ENCODE assay signal across 9 cellular contexts in genomic region chr4:128525387-128525786, GRCh38.
DNase-seq lines count a peak whose midpoint lies in the region; ATAC-seq and TF ChIP-seq lines count a peak whose summit lies in the region.
"Had no signal": no experiment of that assay in that cellular context is flagged by ENCODE, and none has a peak within 500 bp of the region (broad histone marks: within the 10 kb centered on the region; RNA-seq: fewer than 3 reads in every experiment).

No MANE protein-coding gene starts in this region.

- POLR2A ChIA-PET in Caco-2 (lab: Charles Lee) (no interaction called here), MCF 10A (lab: Yijun Ruan, JAX) (interaction anchor here (1.8 to 2.6 kb wide), 3 partner anchors 11 to 58 kb away, joined by 8 to 18 read pairs (median 10); no protein-coding TSS in a partner anchor)

- no peaks in the 10 kb centered on the region for H3K9me3 ChIP-seq in Caco-2

- no peak overlapping the region for H3K4me3 ChIP-seq in Caco-2 (ENCODE audit: low read depth, low read length)
- H3K4me3 ChIP-seq: dorsolateral prefrontal cortex had no signal

- H3K4me3 Mint-ChIP-seq in Caco-2 (ENCODE audit: unreplicated experiment) (peak overlapping the region; percentile 58), MCF 10A (ENCODE audit: unreplicated experiment) (no peak overlapping the region), mesothelial cell of epicardium (no peak overlapping the region)

- peaks cover 9% of the 10 kb centered on the region for H3K9me3 Mint-ChIP-seq in Caco-2 (ENCODE audit: unreplicated experiment)
- H3K9me3 Mint-ChIP-seq in MCF 10A (ENCODE audit: unreplicated experiment): no peaks in the 10 kb centered on the region
- H3K9me3 Mint-ChIP-seq in mesothelial cell of epicardium: no peaks in the 10 kb centered on the region

- peak; percentile 43 for ATAC-seq in HG02885 (IDR thresholded peaks at IDR 0.05; ENCODE audit: poor library complexity, unreplicated experiment)

- intact Hi-C loops in Caco-2 (cut with micrococcal nuclease; ENCODE audit: unreplicated experiment): no loop called here
- intact Hi-C loops in MCF 10A (cut with micrococcal nuclease): no loop called here

- CTCF ChIA-PET in Caco-2 (lab: Charles Lee): no interaction called here
- CTCF ChIA-PET in MCF 10A (lab: Yijun Ruan, JAX): interaction anchor here (0.6 to 1.3 kb wide), 6 partner anchors 28 to 636 kb away, joined by 3 to 6 read pairs (median 3); no protein-coding TSS in a partner anchor

- DNase-seq in Caco-2: no peak
- DNase-seq in MCF 10A (ENCODE audit: unreplicated experiment): peak; percentile 30
- DNase-seq in mesothelial cell of epicardium (ENCODE audit: low spot score in 2 of 2, unreplicated experiment in 2 of 2): no peak
- no peak for DNase-seq in NCI-H2107 (lab: John Stamatoyannopoulos, UW)
- DNase-seq in NCI-H226: no peak
- DNase-seq in NCI-H128 (lab: John Stamatoyannopoulos, UW; ENCODE audit: unreplicated experiment): no peak
- DNase-seq in stimulated activated CD4-positive, alpha-beta T cell treated with anti-CD3 and anti-CD28 coated beads, Interleukin-2, amount 100 ng/mL, for 24 hours: no peak
- DNase-seq: dorsolateral prefrontal cortex had no signal

- H3K36me3 Mint-ChIP-seq in Caco-2 (ENCODE audit: insufficient read depth, unreplicated experiment) (peaks cover 14% of the 10 kb centered on the region), MCF 10A (ENCODE audit: insufficient read depth, unreplicated experiment) (no peaks in the 10 kb centered on the region), mesothelial cell of epicardium (no peaks in the 10 kb centered on the region)

- H3K27ac Mint-ChIP-seq in Caco-2 (ENCODE audit: unreplicated experiment): peak overlapping the region; percentile 91
- H3K27ac Mint-ChIP-seq in MCF 10A (ENCODE audit: low read depth, unreplicated experiment): peak overlapping the region; percentile 91
- peak overlapping the region; percentile 94 for H3K27ac Mint-ChIP-seq in mesothelial cell of epicardium

- H3K27me3 Mint-ChIP-seq in Caco-2 (ENCODE audit: insufficient read depth, unreplicated experiment) (no peaks in the 10 kb centered on the region), MCF 10A (ENCODE audit: insufficient read depth, unreplicated experiment) (no peaks in the 10 kb centered on the region), mesothelial cell of epicardium (ENCODE audit: low read depth) (no peaks in the 10 kb centered on the region)

- TF ChIP-seq CTCF in Caco-2 (IDR thresholded peaks at IDR 0.05; ENCODE audit: insufficient read depth in 1 of 2, low read depth in 1 of 2, low read length in 1 of 2, severe bottlenecking in 1 of 2, unreplicated experiment in 1 of 2) (no peak), MCF 10A (IDR thresholded peaks at IDR 0.05; ENCODE audit: unreplicated experiment) (no peak), mesothelial cell of epicardium (IDR thresholded peaks at IDR 0.05; ENCODE audit: unreplicated experiment) (no peak)

- H3K4me1 Mint-ChIP-seq in Caco-2 (ENCODE audit: low read depth, unreplicated experiment) (peaks cover 43% of the 10 kb centered on the region), MCF 10A (ENCODE audit: insufficient read depth, unreplicated experiment) (peaks cover 49% of the 10 kb centered on the region), mesothelial cell of epicardium (peaks cover 50% of the 10 kb centered on the region)

- no peaks in the 10 kb centered on the region for H3K36me3 ChIP-seq in Caco-2 (ENCODE audit: control insufficient read depth, insufficient read depth, low read length)

- no peaks in the 10 kb centered on the region for H3K27me3 ChIP-seq in Caco-2 (replicated peaks; ENCODE audit: control insufficient read depth, insufficient read depth, low read length)
- H3K27me3 ChIP-seq: dorsolateral prefrontal cortex had no signal

- BruUV-seq in Caco-2 (replicated peaks; lab: Mats Ljungman, UMichigan) (no TSS peak), MCF 10A (replicated peaks; lab: Mats Ljungman, UMichigan) (no TSS peak)

- H3K4me1 ChIP-seq in Caco-2: peaks cover 60% of the 10 kb centered on the region
